18 cellular contexts compared by ENCODE assay signal in genomic region chr13:99893567-99893966, GRCh38.
DNase-seq lines count a peak whose midpoint lies in the region; ATAC-seq, FAIRE-seq and TF ChIP-seq lines count a peak whose summit lies in the region.
"Had no signal": no experiment of that assay in that cellular context is flagged by ENCODE, and none has a peak within 500 bp of the region (broad histone marks: within the 10 kb centered on the region; RNA-seq: fewer than 3 reads in every experiment).

No MANE protein-coding gene starts in this region.

- no peaks in the 10 kb centered on the region for H3K36me3 ChIP-seq in HepG2 (replicated peaks in 1 of 2; ENCODE audit: control insufficient read depth in 1 of 2, insufficient read depth in 2 of 2, low read length in 2 of 2)
- H3K36me3 ChIP-seq in brain microvascular endothelial cell (replicated peaks) = no peaks in the 10 kb centered on the region
- H3K36me3 ChIP-seq: SJSA1 had no signal

- H3K9me3 Mint-ChIP-seq in activated CD8-positive, alpha-beta T cell treated with anti-CD3 and anti-CD28 coated beads, Interleukin-2, amount 10 ng/mL, durations not matched to agents 7 days and 5 days (ENCODE audit: insufficient read depth) = no peaks in the 10 kb centered on the region
- no peaks in the 10 kb centered on the region for H3K9me3 Mint-ChIP-seq in activated CD8-positive, alpha-beta T cell treated with anti-CD3 and anti-CD28 coated beads for 36 hours

- no peak for TF ChIP-seq RAD21 in HepG2 (CRISPR knock-in tag; IDR thresholded peaks at IDR 0.05)

- POLR2A ChIA-PET in activated CD8-positive, alpha-beta T cell treated with anti-CD3 and anti-CD28 coated beads, Interleukin-2, amount 10 ng/mL, durations not matched to agents 7 days and 5 days (lab: Charles Lee) = no interaction called here
- POLR2A ChIA-PET in activated CD8-positive, alpha-beta T cell treated with anti-CD3 and anti-CD28 coated beads for 36 hours (lab: Charles Lee) = no interaction called here
- POLR2A ChIA-PET in HepG2 (lab: Yijun Ruan, JAX) = no interaction called here

- no peak overlapping the region for H3K9ac ChIP-seq in HepG2 (ENCODE audit: insufficient read depth, low read depth, low read length)
- H3K9ac ChIP-seq: GM23248 had no signal

- peaks cover 17% of the 10 kb centered on the region for H3K4me1 ChIP-seq in HepG2 (ENCODE audit: insufficient read depth, low read length)

- H3K27ac Mint-ChIP-seq in activated CD8-positive, alpha-beta T cell treated with anti-CD3 and anti-CD28 coated beads, Interleukin-2, amount 10 ng/mL, durations not matched to agents 7 days and 5 days = no peak overlapping the region
- no peak overlapping the region for H3K27ac Mint-ChIP-seq in activated CD8-positive, alpha-beta T cell treated with anti-CD3 and anti-CD28 coated beads for 36 hours
- H3K27ac Mint-ChIP-seq: B cell had no signal

- peaks cover 12% of the 10 kb centered on the region for H3K4me1 Mint-ChIP-seq in activated CD8-positive, alpha-beta T cell treated with anti-CD3 and anti-CD28 coated beads, Interleukin-2, amount 10 ng/mL, durations not matched to agents 7 days and 5 days (ENCODE audit: low read depth)
- peaks cover 8% of the 10 kb centered on the region for H3K4me1 Mint-ChIP-seq in activated CD8-positive, alpha-beta T cell treated with anti-CD3 and anti-CD28 coated beads for 36 hours (ENCODE audit: low read depth)

- no peaks in the 10 kb centered on the region for H3K36me3 Mint-ChIP-seq in activated CD8-positive, alpha-beta T cell treated with anti-CD3 and anti-CD28 coated beads, Interleukin-2, amount 10 ng/mL, durations not matched to agents 7 days and 5 days (ENCODE audit: low read depth)
- H3K36me3 Mint-ChIP-seq in activated CD8-positive, alpha-beta T cell treated with anti-CD3 and anti-CD28 coated beads for 36 hours (ENCODE audit: low read depth) = no peaks in the 10 kb centered on the region

- BruUV-seq in HepG2 (replicated peaks; lab: Mats Ljungman, UMichigan) = no TSS peak

- H3K27me3 ChIP-seq in HepG2 (ENCODE audit: control insufficient read depth in 1 of 2, insufficient read depth in 2 of 2, low read length in 2 of 2) = peaks cover 0 to 1% of the 10 kb centered on the region in 2 experiments; a peak in 1 of 5 replicates
- peaks cover 7% of the 10 kb centered on the region for H3K27me3 ChIP-seq in brain microvascular endothelial cell (replicated peaks)

- H3K27me3 Mint-ChIP-seq in activated CD8-positive, alpha-beta T cell treated with anti-CD3 and anti-CD28 coated beads, Interleukin-2, amount 10 ng/mL, durations not matched to agents 7 days and 5 days (ENCODE audit: low read depth) = peaks cover 53% of the 10 kb centered on the region
- peaks cover 38% of the 10 kb centered on the region for H3K27me3 Mint-ChIP-seq in activated CD8-positive, alpha-beta T cell treated with anti-CD3 and anti-CD28 coated beads for 36 hours

- DNase-seq in activated CD8-positive, alpha-beta T cell treated with anti-CD3 and anti-CD28 coated beads, Interleukin-2, amount 10 ng/mL, durations not matched to agents 7 days and 5 days = peak; percentile 4
- no peak for DNase-seq in activated CD8-positive, alpha-beta T cell treated with anti-CD3 and anti-CD28 coated beads for 36 hours
- DNase-seq in caudate nucleus (lab: John Stamatoyannopoulos, UW) (no peak), HepG2 (ENCODE audit: low spot score) (no peak), COR-L47 (lab: John Stamatoyannopoulos, UW) (no peak), NCI-H1417 treated with DMSO at 0.1 percent for 48 hours (lab: John Stamatoyannopoulos, UW) (no peak), brain microvascular endothelial cell (no peak)
- DNase-seq: DMS 273 treated with DMSO at 0.1 percent for 48 hours, GM23248, NCI-H1105, NCI-H1694 treated with DMSO at 0.1 percent for 48 hours, NCI-H226, NCI-H524 had no signal

- in situ Hi-C loops in HepG2 (cut with HindIII; ENCODE audit: extremely low pct_ligation_motif_present, low pct_unique_long_range_greater_than_20kb) = no loop called here
- in situ Hi-C loops in brain microvascular endothelial cell (cut with HindIII; ENCODE audit: low pct_ligation_motif_present, low sequenced_read_pairs) = no loop called here

- TF ChIP-seq EP300 in HepG2 (IDR thresholded peaks at IDR 0.05; ENCODE audit: low read depth in 2 of 2, low read length in 2 of 2) = no peak
- TF ChIP-seq EP300 in HepG2 (CRISPR knock-in tag; IDR thresholded peaks at IDR 0.05; ENCODE audit: borderline replicate concordance) = no peak

- CTCF ChIA-PET in activated CD8-positive, alpha-beta T cell treated with anti-CD3 and anti-CD28 coated beads, Interleukin-2, amount 10 ng/mL, durations not matched to agents 7 days and 5 days (lab: Charles Lee) = interaction anchor here (1.0 kb wide), 1 partner anchor 237 kb away, joined by 3 read pairs; no protein-coding TSS in a partner anchor
- CTCF ChIA-PET in activated CD8-positive, alpha-beta T cell treated with anti-CD3 and anti-CD28 coated beads for 36 hours (lab: Charles Lee) = no interaction called here
- CTCF ChIA-PET in HepG2 (lab: Yijun Ruan, JAX; ENCODE audit: low intra/inter-chr PET ratio, low total read pairs) = no interaction called here

- TF ChIP-seq POLR2A in HepG2 (IDR thresholded peaks at IDR 0.05; ENCODE audit: insufficient read depth in 1 of 2, low read depth in 2 of 2, low read length in 2 of 2) = no peak

- H3K9me3 ChIP-seq in HepG2 (ENCODE audit: low read length) = no peaks in the 10 kb centered on the region

- no peak for ATAC-seq in activated CD8-positive, alpha-beta T cell treated with anti-CD3 and anti-CD28 coated beads, Interleukin-2, amount 10 ng/mL, durations not matched to agents 7 days and 5 days
- no peak for ATAC-seq in activated CD8-positive, alpha-beta T cell treated with anti-CD3 and anti-CD28 coated beads for 36 hours
- ATAC-seq in HepG2 = peak; percentile 32; the same call in 2 of the 3 replicates
- ATAC-seq in GM18868 (IDR thresholded peaks at IDR 0.05; ENCODE audit: unreplicated experiment) = no peak
- ATAC-seq: Panc1 had no signal

- H3K4me3 ChIP-seq in HepG2 (replicated peaks in 1 of 3; ENCODE audit: insufficient read depth in 1 of 3, low read depth in 2 of 3, low read length in 3 of 3) (no peak overlapping the region), brain microvascular endothelial cell (ENCODE audit: low read depth, low read length) (no peak overlapping the region)
- H3K4me3 ChIP-seq: GM23248, SJSA1 had no signal

- no peak overlapping the region for H3K4me2 ChIP-seq in HepG2 (ENCODE audit: low read depth, low read length)

- H3K27ac ChIP-seq in caudate nucleus (ENCODE audit: low read depth, low read length) (peak overlapping the region; percentile 94), HepG2 (ENCODE audit: extremely low read length, insufficient read depth, low read length) (no peak overlapping the region), brain microvascular endothelial cell (no peak overlapping the region)
- H3K27ac ChIP-seq: GM23248, SJSA1 had no signal

- no peaks in the 10 kb centered on the region for H3K79me2 ChIP-seq in HepG2 (ENCODE audit: insufficient read depth, low read length)

- no peak overlapping the region for H2AFZ ChIP-seq in HepG2 (ENCODE audit: low read length)
- H2AFZ ChIP-seq: GM23248 had no signal

- no peak overlapping the region for H3K4me3 Mint-ChIP-seq in activated CD8-positive, alpha-beta T cell treated with anti-CD3 and anti-CD28 coated beads, Interleukin-2, amount 10 ng/mL, durations not matched to agents 7 days and 5 days
- H3K4me3 Mint-ChIP-seq in activated CD8-positive, alpha-beta T cell treated with anti-CD3 and anti-CD28 coated beads for 36 hours = no peak overlapping the region

- TF ChIP-seq CTCF in activated CD8-positive, alpha-beta T cell treated with anti-CD3 and anti-CD28 coated beads for 36 hours (IDR thresholded peaks at IDR 0.05) = no peak
- TF ChIP-seq CTCF in HepG2 (CRISPR knock-in tag; IDR thresholded peaks at IDR 0.05) (no peak), brain microvascular endothelial cell (IDR thresholded peaks at IDR 0.05; ENCODE audit: low read depth, low read length, missing control alignments) (no peak)

- H4K20me1 ChIP-seq in HepG2 (ENCODE audit: insufficient read depth, low read length) = no peaks in the 10 kb centered on the region

- 65% methylated on average over 8 of the region's 9 CpGs for whole genome bisulfite sequencing in HepG2 (ENCODE audit: low lambda C conversion rate)

- intact Hi-C loops in activated CD8-positive, alpha-beta T cell treated with anti-CD3 and anti-CD28 coated beads for 36 hours (cut with micrococcal nuclease) = no loop called here
- intact Hi-C loops in HepG2 (cut with micrococcal nuclease; ENCODE audit: unreplicated experiment) = no loop called here

- FAIRE-seq in HepG2 (lab: Jason Lieb, UNC) = no peak
- FAIRE-seq: G401.6 had no signal

TF ChIP-seq in HepG2, 621 proteins besides CTCF, POLR2A, EP300 and RAD21:
- TF ChIP-seq MEIS2 (CRISPR knock-in tag; IDR thresholded peaks at IDR 0.05) = no peak
- TF ChIP-seq MAFG (CRISPR knock-in tag; IDR thresholded peaks at IDR 0.05) = no peak
- TF ChIP-seq MLLT10 (CRISPR knock-in tag; IDR thresholded peaks at IDR 0.05) = no peak
- TF ChIP-seq ZMYM4 (CRISPR knock-in tag; IDR thresholded peaks at IDR 0.05) = no peak
